ENCODE assay signal across 1 cellular context in genomic region chr10:81876253-81876731, GRCh38.
TF ChIP-seq lines count a peak whose summit lies in the region.

No MANE protein-coding gene starts in this region.

TF ChIP-seq in HepG2, 621 proteins besides CTCF, POLR2A, EP300 and RAD21 (continued from another document):
- TF ChIP-seq ZUFSP (CRISPR knock-in tag; IDR thresholded peaks at IDR 0.05; ENCODE audit: borderline replicate concordance), result no peak
- TF ChIP-seq ZNF30 (CRISPR knock-in tag; IDR thresholded peaks at IDR 0.05), result no peak
- TF ChIP-seq ZNF619 (CRISPR knock-in tag; IDR thresholded peaks at IDR 0.05), result no peak
- TF ChIP-seq ZBTB1 (CRISPR knock-in tag; IDR thresholded peaks at IDR 0.05; ENCODE audit: borderline replicate concordance), result no peak
- no peak for TF ChIP-seq SIX4 (CRISPR knock-in tag; IDR thresholded peaks at IDR 0.05)
- TF ChIP-seq UBTF (CRISPR knock-in tag; IDR thresholded peaks at IDR 0.05), result no peak
- TF ChIP-seq USF2 (IDR thresholded peaks at IDR 0.05; ENCODE audit: low read depth, low read length), result no peak
- TF ChIP-seq USF2 (CRISPR knock-in tag; IDR thresholded peaks at IDR 0.05; ENCODE audit: borderline replicate concordance), result no peak
- no peak for TF ChIP-seq ZNF33A (CRISPR knock-in tag; IDR thresholded peaks at IDR 0.05; ENCODE audit: borderline replicate concordance)
TF ChIP-seq in HepG2: peak in this region for 0.
